In the genomic region with DNA sequence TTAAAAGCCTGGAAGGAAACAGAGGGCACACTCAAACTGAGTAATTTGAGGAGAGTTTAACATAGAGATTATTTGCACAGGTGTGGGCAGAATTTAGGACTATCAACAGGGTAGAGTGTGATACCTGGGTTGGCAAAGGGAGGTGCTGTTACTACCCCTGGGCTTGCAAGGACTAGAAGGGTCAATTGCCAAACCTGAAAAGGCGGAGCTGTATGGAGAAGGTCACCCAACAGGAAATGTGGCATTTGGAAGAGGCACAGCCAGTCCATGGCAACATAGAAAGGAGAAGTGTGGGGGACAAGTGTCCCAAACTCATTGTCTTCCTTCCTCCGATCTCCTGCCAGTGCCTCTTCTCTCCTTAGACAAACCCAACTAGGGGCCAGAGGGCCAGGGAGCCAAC, we compare ENCODE assay signal across 2 cellular contexts.
TF ChIP-seq lines count a peak whose summit lies in the region.

No MANE protein-coding gene starts in this region.

TF ChIP-seq in HCT116, 20 proteins besides CTCF, POLR2A, EP300 and RAD21:
- TF ChIP-seq FOSL1 (IDR thresholded peaks at IDR 0.05; ENCODE audit: low read depth): no peak
- TF ChIP-seq SIN3A (IDR thresholded peaks at IDR 0.05; ENCODE audit: low read depth): no peak

TF ChIP-seq in H1, 55 proteins besides CTCF, POLR2A, EP300 and RAD21:
- TF ChIP-seq RFX5 (IDR thresholded peaks at IDR 0.05; ENCODE audit: borderline replicate concordance, low read depth, low read length) (no peak), MAFK (IDR thresholded peaks at IDR 0.05; ENCODE audit: low read depth, low read length) (no peak), ZNF274 (IDR thresholded peaks at IDR 0.05; ENCODE audit: borderline replicate concordance, extremely low read depth, low read length) (no peak), KDM4A (IDR thresholded peaks at IDR 0.05; ENCODE audit: low read depth, low read length, severe bottlenecking) (no peak), EZH2 (IDR thresholded peaks at IDR 0.05; ENCODE audit: low read depth, low read length, severe bottlenecking) (no peak), CBX5 (IDR thresholded peaks at IDR 0.05; ENCODE audit: low read depth, low read length) (no peak), NRF1 (IDR thresholded peaks at IDR 0.05; ENCODE audit: low read depth, low read length) (no peak), TAF1 (IDR thresholded peaks at IDR 0.05; ENCODE audit: low read depth, low read length) (no peak), CHD2 (IDR thresholded peaks at IDR 0.05; ENCODE audit: low read length) (no peak), CHD1 (IDR thresholded peaks at IDR 0.05; ENCODE audit: low read depth, low read length) (no peak), KDM5A (IDR thresholded peaks at IDR 0.05; ENCODE audit: low read length) (no peak)
- TF ChIP-seq, protein P1, sequence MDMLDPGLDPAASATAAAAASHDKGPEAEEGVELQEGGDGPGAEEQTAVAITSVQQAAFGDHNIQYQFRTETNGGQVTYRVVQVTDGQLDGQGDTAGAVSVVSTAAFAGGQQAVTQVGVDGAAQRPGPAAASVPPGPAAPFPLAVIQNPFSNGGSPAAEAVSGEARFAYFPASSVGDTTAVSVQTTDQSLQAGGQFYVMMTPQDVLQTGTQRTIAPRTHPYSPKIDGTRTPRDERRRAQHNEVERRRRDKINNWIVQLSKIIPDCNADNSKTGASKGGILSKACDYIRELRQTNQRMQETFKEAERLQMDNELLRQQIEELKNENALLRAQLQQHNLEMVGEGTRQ (IDR thresholded peaks at IDR 0.05; ENCODE audit: low read length): no peak
- TF ChIP-seq, protein P2, sequence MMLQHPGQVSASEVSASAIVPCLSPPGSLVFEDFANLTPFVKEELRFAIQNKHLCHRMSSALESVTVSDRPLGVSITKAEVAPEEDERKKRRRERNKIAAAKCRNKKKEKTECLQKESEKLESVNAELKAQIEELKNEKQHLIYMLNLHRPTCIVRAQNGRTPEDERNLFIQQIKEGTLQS (IDR thresholded peaks at IDR 0.05; ENCODE audit: insufficient read depth, low read depth, low read length): no peak
